ENCODE assay signal across 1 cellular context in the genomic region with DNA sequence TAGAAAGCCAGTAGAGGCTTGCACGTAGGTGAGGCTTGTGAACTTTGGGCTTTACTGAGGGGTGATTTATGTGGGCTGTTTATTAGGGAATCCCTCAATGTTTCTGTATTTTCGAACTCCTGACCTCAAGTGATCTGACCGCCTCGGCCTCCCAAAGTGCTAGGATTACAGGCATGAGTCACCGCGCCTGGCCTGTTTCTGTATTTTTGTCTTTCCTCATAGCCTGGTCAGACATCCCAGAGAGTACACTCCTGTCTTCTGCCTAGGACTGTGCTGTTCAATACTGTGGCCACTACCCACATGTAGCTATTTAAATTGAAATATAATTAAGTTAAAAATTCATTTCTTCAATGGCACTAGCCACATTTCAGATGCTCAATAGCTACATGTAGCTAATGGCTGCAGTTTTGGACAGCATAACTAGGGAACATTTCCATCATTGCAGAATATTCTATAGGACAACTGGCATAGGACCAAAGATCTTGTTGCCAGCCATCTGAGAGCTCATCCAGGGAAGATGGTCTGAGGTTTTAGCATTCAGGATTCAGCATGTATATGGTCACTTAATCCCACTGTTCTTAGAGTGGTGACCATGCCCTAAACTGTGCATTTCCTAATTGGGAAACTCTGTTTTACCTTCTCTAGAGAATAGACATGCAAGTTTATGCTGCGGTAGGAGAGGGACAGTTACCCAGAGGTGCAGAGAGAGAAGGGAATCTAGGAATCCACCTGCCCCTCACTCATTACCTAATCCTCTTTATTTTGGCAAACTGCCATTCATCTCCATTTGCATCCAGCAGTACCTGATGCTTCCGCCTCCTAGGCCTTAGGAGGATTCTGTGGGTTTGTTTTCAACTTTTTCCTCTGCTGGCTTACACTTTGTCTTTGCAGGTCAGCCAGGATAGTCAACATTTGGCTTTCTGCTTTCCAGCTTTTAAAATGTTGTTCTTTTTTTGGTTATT.
TF ChIP-seq lines count a peak whose summit lies in the region.

No MANE protein-coding gene starts in this region.

TF ChIP-seq in HEK293, 187 proteins besides CTCF, POLR2A, EP300 and RAD21 (continued from another document):
- TF ChIP-seq, protein P1, sequence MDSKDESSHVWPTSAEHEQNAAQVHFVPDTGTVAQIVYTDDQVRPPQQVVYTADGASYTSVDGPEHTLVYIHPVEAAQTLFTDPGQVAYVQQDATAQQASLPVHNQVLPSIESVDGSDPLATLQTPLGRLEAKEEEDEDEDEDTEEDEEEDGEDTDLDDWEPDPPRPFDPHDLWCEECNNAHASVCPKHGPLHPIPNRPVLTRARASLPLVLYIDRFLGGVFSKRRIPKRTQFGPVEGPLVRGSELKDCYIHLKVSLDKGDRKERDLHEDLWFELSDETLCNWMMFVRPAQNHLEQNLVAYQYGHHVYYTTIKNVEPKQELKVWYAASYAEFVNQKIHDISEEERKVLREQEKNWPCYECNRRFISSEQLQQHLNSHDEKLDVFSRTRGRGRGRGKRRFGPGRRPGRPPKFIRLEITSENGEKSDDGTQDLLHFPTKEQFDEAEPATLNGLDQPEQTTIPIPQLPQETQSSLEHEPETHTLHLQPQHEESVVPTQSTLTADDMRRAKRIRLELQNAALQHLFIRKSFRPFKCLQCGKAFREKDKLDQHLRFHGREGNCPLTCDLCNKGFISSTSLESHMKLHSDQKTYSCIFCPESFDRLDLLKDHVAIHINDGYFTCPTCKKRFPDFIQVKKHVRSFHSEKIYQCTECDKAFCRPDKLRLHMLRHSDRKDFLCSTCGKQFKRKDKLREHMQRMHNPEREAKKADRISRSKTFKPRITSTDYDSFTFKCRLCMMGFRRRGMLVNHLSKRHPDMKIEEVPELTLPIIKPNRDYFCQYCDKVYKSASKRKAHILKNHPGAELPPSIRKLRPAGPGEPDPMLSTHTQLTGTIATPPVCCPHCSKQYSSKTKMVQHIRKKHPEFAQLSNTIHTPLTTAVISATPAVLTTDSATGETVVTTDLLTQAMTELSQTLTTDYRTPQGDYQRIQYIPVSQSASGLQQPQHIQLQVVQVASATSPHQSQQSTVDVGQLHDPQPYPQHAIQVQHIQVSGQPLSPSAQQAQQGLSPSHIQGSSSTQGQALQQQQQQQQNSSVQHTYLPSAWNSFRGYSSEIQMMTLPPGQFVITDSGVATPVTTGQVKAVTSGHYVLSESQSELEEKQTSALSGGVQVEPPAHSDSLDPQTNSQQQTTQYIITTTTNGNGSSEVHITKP (tag by site-specific recombination; IDR thresholded peaks at IDR 0.05): peak; percentile 77
- TF ChIP-seq ZFHX2 (tag by site-specific recombination; conservative IDR thresholded peaks at IDR 0.05) (peak; percentile 60), OSR2 (tag by site-specific recombination; IDR thresholded peaks at IDR 0.05) (no peak; the same call in 1 of the 2 replicates), ZBTB7A (tag by site-specific recombination; IDR thresholded peaks at IDR 0.05; ENCODE audit: low read depth) (no peak), ZNF239 (tag by site-specific recombination; IDR thresholded peaks at IDR 0.05) (no peak), ZNF184 (tag by site-specific recombination; IDR thresholded peaks at IDR 0.05) (no peak), ZXDB (tag by site-specific recombination; IDR thresholded peaks at IDR 0.05) (peak; percentile 27; the same call in 1 of the 2 replicates), ZFP41 (tag by site-specific recombination; IDR thresholded peaks at IDR 0.05; ENCODE audit: borderline replicate concordance) (no peak)
- TF ChIP-seq, protein P2, sequence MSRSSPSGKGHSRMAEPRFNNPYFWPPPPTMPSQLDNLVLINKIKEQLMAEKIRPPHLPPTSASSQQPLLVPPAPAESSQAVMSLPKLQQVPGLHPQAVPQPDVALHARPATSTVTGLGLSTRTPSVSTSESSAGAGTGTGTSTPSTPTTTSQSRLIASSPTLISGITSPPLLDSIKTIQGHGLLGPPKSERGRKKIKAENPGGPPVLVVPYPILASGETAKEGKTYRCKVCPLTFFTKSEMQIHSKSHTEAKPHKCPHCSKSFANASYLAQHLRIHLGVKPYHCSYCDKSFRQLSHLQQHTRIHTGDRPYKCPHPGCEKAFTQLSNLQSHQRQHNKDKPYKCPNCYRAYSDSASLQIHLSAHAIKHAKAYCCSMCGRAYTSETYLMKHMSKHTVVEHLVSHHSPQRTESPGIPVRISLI (tag by site-specific recombination; IDR thresholded peaks at IDR 0.05): no peak
- TF ChIP-seq, protein P3, sequence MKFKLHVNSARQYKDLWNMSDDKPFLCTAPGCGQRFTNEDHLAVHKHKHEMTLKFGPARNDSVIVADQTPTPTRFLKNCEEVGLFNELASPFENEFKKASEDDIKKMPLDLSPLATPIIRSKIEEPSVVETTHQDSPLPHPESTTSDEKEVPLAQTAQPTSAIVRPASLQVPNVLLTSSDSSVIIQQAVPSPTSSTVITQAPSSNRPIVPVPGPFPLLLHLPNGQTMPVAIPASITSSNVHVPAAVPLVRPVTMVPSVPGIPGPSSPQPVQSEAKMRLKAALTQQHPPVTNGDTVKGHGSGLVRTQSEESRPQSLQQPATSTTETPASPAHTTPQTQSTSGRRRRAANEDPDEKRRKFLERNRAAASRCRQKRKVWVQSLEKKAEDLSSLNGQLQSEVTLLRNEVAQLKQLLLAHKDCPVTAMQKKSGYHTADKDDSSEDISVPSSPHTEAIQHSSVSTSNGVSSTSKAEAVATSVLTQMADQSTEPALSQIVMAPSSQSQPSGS (tag by site-specific recombination; IDR thresholded peaks at IDR 0.05; ENCODE audit: low read depth): no peak
- TF ChIP-seq, protein P4, sequence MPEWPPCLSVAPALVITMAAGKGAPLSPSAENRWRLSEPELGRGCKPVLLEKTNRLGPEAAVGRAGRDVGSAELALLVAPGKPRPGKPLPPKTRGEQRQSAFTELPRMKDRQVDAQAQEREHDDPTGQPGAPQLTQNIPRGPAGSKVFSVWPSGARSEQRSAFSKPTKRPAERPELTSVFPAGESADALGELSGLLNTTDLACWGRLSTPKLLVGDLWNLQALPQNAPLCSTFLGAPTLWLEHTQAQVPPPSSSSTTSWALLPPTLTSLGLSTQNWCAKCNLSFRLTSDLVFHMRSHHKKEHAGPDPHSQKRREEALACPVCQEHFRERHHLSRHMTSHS (tag by site-specific recombination; IDR thresholded peaks at IDR 0.05): no peak
- TF ChIP-seq, protein P5, sequence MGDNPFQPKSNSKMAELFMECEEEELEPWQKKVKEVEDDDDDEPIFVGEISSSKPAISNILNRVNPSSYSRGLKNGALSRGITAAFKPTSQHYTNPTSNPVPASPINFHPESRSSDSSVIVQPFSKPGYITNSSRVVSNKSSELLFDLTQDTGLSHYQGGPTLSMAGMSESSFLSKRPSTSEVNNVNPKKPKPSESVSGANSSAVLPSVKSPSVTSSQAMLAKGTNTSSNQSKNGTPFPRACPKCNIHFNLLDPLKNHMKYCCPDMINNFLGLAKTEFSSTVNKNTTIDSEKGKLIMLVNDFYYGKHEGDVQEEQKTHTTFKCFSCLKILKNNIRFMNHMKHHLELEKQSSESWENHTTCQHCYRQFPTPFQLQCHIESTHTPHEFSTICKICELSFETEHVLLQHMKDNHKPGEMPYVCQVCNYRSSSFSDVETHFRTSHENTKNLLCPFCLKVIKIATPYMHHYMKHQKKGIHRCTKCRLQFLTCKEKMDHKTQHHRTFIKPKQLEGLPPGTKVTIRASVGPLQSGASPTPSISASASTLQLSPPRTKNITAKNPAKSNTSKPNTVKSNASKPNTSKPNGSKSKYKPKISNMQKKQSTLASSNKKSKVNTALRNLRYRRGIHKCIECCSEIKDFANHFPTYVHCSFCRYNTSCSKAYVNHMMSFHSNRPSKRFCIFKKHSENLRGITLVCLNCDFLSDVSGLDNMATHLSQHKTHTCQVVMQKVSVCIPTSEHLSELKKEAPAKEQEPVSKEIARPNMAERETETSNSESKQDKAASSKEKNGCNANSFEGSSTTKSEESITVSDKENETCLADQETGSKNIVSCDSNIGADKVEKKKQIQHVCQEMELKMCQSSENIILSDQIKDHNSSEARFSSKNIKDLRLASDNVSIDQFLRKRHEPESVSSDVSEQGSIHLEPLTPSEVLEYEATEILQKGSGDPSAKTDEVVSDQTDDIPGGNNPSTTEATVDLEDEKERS (tag by site-specific recombination; IDR thresholded peaks at IDR 0.05): no peak
- TF ChIP-seq, protein P6, sequence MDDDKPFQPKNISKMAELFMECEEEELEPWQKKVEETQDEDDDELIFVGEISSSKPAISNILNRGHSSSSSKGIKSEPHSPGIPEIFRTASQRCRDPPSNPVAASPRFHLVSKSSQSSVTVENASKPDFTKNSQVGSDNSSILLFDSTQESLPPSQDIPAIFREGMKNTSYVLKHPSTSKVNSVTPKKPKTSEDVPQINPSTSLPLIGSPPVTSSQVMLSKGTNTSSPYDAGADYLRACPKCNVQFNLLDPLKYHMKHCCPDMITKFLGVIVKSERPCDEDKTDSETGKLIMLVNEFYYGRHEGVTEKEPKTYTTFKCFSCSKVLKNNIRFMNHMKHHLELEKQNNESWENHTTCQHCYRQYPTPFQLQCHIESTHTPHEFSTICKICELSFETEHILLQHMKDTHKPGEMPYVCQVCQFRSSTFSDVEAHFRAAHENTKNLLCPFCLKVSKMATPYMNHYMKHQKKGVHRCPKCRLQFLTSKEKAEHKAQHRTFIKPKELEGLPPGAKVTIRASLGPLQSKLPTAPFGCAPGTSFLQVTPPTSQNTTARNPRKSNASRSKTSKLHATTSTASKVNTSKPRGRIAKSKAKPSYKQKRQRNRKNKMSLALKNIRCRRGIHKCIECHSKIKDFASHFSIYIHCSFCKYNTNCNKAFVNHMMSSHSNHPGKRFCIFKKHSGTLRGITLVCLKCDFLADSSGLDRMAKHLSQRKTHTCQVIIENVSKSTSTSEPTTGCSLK (tag by site-specific recombination; IDR thresholded peaks at IDR 0.05): no peak
